27 cellular contexts compared by ENCODE assay signal in genomic region chr2:156702520-156702919, GRCh38.
"Had no signal": no experiment of that assay in that cellular context is flagged by ENCODE, and none has a peak within 500 bp of the region (broad histone marks: within the 10 kb centered on the region; RNA-seq: fewer than 3 reads in every experiment).

No MANE protein-coding gene starts in this region.

- H3K4me3 ChIP-seq: breast epithelium, Peyer's patch, SJSA1 had no signal

- H3K9me3 ChIP-seq: breast epithelium, Peyer's patch, SJSA1 had no signal

- ATAC-seq: activated CD4-positive, CD25-positive, alpha-beta regulatory T cell treated with anti-CD3 and anti-CD28 coated beads, Interleukin-2, amount 50 U/mL, for 24 hours; activated CD8-positive, alpha-beta T cell treated with anti-CD3 and anti-CD28 coated beads, Interleukin-2, amount 10 ng/mL, durations not matched to agents 7 days and 5 days; SK-N-SH treated with all-trans-retinoic acid at 6 μM for 48 hours; T-helper 17 cell had no signal

- H3K4me3 Mint-ChIP-seq: activated CD8-positive, alpha-beta T cell treated with anti-CD3 and anti-CD28 coated beads, Interleukin-2, amount 10 ng/mL, durations not matched to agents 7 days and 5 days; activated naive CD4-positive, alpha-beta T cell treated with anti-CD3 and anti-CD28 coated beads, Interleukin-2, amount 50 U/mL, for 24 hours; T-helper 17 cell had no signal

- H3K27ac ChIP-seq: Peyer's patch, RWPE1, SJSA1, WERI-Rb-1 had no signal

- H3K4me1 Mint-ChIP-seq: activated naive CD4-positive, alpha-beta T cell treated with anti-CD3 and anti-CD28 coated beads, Interleukin-2, amount 50 U/mL, for 24 hours had no signal

- H3K36me3 ChIP-seq: breast epithelium, Peyer's patch, SJSA1, WERI-Rb-1 had no signal

- H3K4me1 ChIP-seq: breast epithelium, Peyer's patch, SJSA1 had no signal

- DNase-seq: activated CD4-positive, alpha-beta T cell treated with anti-CD3 and anti-CD28 coated beads for 48 hours; activated CD4-positive, alpha-beta T cell treated with anti-CD3 and anti-CD28 coated beads, Interleukin-2, amount 50 U/mL, for 4 hours; activated CD8-positive, alpha-beta memory T cell treated with anti-CD3 and anti-CD28 coated beads, Interleukin-2, amount 50 U/mL, for 48 hours; activated CD8-positive, alpha-beta T cell treated with anti-CD3 and anti-CD28 coated beads, Interleukin-2, amount 10 ng/mL, durations not matched to agents 7 days and 5 days; activated T-cell treated with anti-CD3 and anti-CD28 coated beads, Interleukin-2, amount 50 U/mL, for 1 hour; aorta; central memory CD4-positive, alpha-beta T cell; KBM-7; NCI-H1048; NCI-H146; NCI-H1930; NCI-H2171; NCI-H2227 treated with DMSO at 0.1 percent for 48 hours; NCI-H446 treated with DMSO at 0.1 percent for 48 hours; NCI-H69; NK-92 treated with Interleukin-12 subunit alpha and Interleukin-12 subunit beta, amount 100 ng/mL, for 24 hours; Peyer's patch; Right ventricle myocardium superior; T-helper 17 cell; T-helper 9 cell; WERI-Rb-1 had no signal

- H3K9me3 Mint-ChIP-seq: activated naive CD4-positive, alpha-beta T cell treated with anti-CD3 and anti-CD28 coated beads, Interleukin-2, amount 50 U/mL, for 24 hours had no signal

- H3K27ac Mint-ChIP-seq: activated CD8-positive, alpha-beta T cell treated with anti-CD3 and anti-CD28 coated beads, Interleukin-2, amount 10 ng/mL, durations not matched to agents 7 days and 5 days; activated naive CD4-positive, alpha-beta T cell treated with anti-CD3 and anti-CD28 coated beads, Interleukin-2, amount 50 U/mL, for 24 hours; T-helper 17 cell had no signal

- H3K27me3 ChIP-seq: breast epithelium, Peyer's patch, SJSA1 had no signal

- H3K36me3 Mint-ChIP-seq: activated naive CD4-positive, alpha-beta T cell treated with anti-CD3 and anti-CD28 coated beads, Interleukin-2, amount 50 U/mL, for 24 hours had no signal
